Comparison of ENCODE assay signal across 18 cellular contexts in the genomic region with DNA sequence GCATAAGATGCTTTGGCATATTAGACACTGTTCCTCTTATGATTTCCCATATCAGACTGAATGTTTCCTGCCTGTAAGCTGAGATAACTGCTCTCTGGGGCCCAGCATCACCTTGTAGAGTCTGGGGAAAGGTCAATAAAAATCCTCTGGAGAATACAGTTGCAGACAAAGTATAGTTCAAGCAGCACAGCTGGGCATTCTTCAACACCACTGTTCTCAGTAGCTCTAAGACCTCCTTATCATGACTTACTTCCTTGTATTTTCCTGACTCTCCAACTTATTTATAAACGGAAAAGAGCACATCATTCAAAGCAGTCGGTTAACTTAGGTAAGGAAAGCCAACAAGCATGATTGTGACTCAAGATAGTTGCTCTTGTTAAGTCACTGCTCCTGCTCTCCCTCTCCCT.
DNase-seq lines count a peak whose midpoint lies in the region; ATAC-seq, FAIRE-seq and TF ChIP-seq lines count a peak whose summit lies in the region.
"Had no signal": no experiment of that assay in that cellular context is flagged by ENCODE, and none has a peak within 500 bp of the region (broad histone marks: within the 10 kb centered on the region; RNA-seq: fewer than 3 reads in every experiment).

No MANE protein-coding gene starts in this region.

- no peak for FAIRE-seq in K562 (lab: Jason Lieb, UNC)
- FAIRE-seq: H1, RCC 7860 had no signal

- no peak overlapping the region for H3K9ac ChIP-seq in Loucy (ENCODE audit: low read depth, low read length, poor library complexity, severe bottlenecking)
- no peak overlapping the region for H3K9ac ChIP-seq in K562 (ENCODE audit: insufficient read depth in 1 of 2, low read depth in 2 of 2, low read length in 2 of 2)

- TF ChIP-seq POLR2A in K562 (conservative IDR thresholded peaks at IDR 0.05): no peak

- peak; percentile 69 for DNase-seq in BE2C
- DNase-seq in K562 (ENCODE audit: extremely low read depth in 1 of 4, low spot score in 3 of 4): peak in 1 of 4 experiments; percentile 21
- DNase-seq in glomerular endothelial cell (ENCODE audit: extremely low read depth, low read depth, low spot score): peak; percentile 87
- no peak for DNase-seq in Kasumi-1 (lab: John Stamatoyannopoulos, UW)
- DNase-seq in NOMO-1 treated with DMSO at 0.1 percent for 48 hours (lab: John Stamatoyannopoulos, UW; ENCODE audit: unreplicated experiment): no peak
- DNase-seq in NCI-H2081 treated with DMSO at 0.1 percent for 48 hours (lab: John Stamatoyannopoulos, UW): no peak
- DNase-seq: AML-193, DMS79, NCI-H1105, NCI-H1694, NCI-H345, NCI-H524 treated with DMSO at 0.1 percent for 48 hours, SHP77 had no signal

- H3K27me3 ChIP-seq in BE2C (no peaks in the 10 kb centered on the region), Loucy (ENCODE audit: insufficient read depth, low read length, poor library complexity, severe bottlenecking) (no peaks in the 10 kb centered on the region), K562 (ENCODE audit: control insufficient read depth in 2 of 2, insufficient read depth in 2 of 2, low read length in 2 of 2) (no peaks in the 10 kb centered on the region)

- intact Hi-C loops in K562 (cut with micrococcal nuclease): no loop called here

- H3K36me3 ChIP-seq in BE2C (peaks cover 22% of the 10 kb centered on the region), Loucy (ENCODE audit: insufficient read depth, low read length) (no peaks in the 10 kb centered on the region), K562 (ENCODE audit: control insufficient read depth, insufficient read depth, low read length) (no peaks in the 10 kb centered on the region)

- H3K4me2 ChIP-seq in Loucy (ENCODE audit: low read depth, low read length, poor library complexity, severe bottlenecking) (peak overlapping the region; percentile 3), K562 (ENCODE audit: insufficient read depth, low read length) (no peak overlapping the region; the same call in 1 of the 2 replicates)

- CTCF ChIA-PET in K562 (lab: Yijun Ruan, JAX; ENCODE audit: low intra/inter-chr PET ratio): no interaction called here

- no peak overlapping the region for H2AFZ ChIP-seq in Loucy (ENCODE audit: low read length)
- H2AFZ ChIP-seq in K562 (ENCODE audit: low read depth, low read length): no peak overlapping the region

- whole genome bisulfite sequencing in K562 (ENCODE audit: insufficient coverage, low coverage, missing lambda C conversion rate): 4% methylated on average over 2 of the region's 2 CpGs

- TF ChIP-seq EP300 in K562 (IDR thresholded peaks at IDR 0.05; ENCODE audit: low read length): no peak

- H3K79me2 ChIP-seq in Loucy (ENCODE audit: insufficient read depth, low read length) (no peaks in the 10 kb centered on the region), K562 (ENCODE audit: control insufficient read depth, insufficient read depth, low read length) (no peaks in the 10 kb centered on the region)

- no peaks in the 10 kb centered on the region for H4K20me1 ChIP-seq in Loucy (ENCODE audit: insufficient read depth, low read length, poor library complexity, severe bottlenecking)
- H4K20me1 ChIP-seq in K562 (replicated peaks; ENCODE audit: control insufficient read depth, insufficient read depth, low read length): no peaks in the 10 kb centered on the region

- peaks cover 28% of the 10 kb centered on the region for H3K4me1 ChIP-seq in BE2C
- H3K4me1 ChIP-seq in Loucy (ENCODE audit: insufficient read depth, low read length, poor library complexity, severe bottlenecking): peaks cover 5% of the 10 kb centered on the region
- H3K4me1 ChIP-seq in K562 (replicated peaks in 1 of 2; ENCODE audit: control insufficient read depth in 2 of 2, insufficient read depth in 2 of 2, low read length in 2 of 2): no peaks in the 10 kb centered on the region

- ATAC-seq in K562 (no peak), GM19324 (IDR thresholded peaks at IDR 0.05; ENCODE audit: low FRiP score, unreplicated experiment) (no peak)

- no TSS peak for BruUV-seq in K562 (replicated peaks; lab: Mats Ljungman, UMichigan)

- no peaks in the 10 kb centered on the region for H3K9me1 ChIP-seq in K562 (ENCODE audit: control insufficient read depth, insufficient read depth, low read length)

- no peak for TF ChIP-seq CTCF in BE2C (IDR thresholded peaks at IDR 0.05; ENCODE audit: low read depth, low read length)
- TF ChIP-seq CTCF in Loucy (conservative IDR thresholded peaks at IDR 0.05; ENCODE audit: low read length): no peak
- TF ChIP-seq CTCF in K562 (IDR thresholded peaks at IDR 0.05 in 2 of 3, conservative IDR thresholded peaks at IDR 0.05 in 1 of 3; ENCODE audit: insufficient read depth in 2 of 3, low read depth in 1 of 3, low read length in 3 of 3): no peak

- POLR2A ChIA-PET in K562 (lab: Yijun Ruan, JAX): no interaction called here

- no peaks in the 10 kb centered on the region for H3K9me3 ChIP-seq in BE2C
- H3K9me3 ChIP-seq in Loucy (ENCODE audit: insufficient read depth, low read depth, low read length): no peaks in the 10 kb centered on the region
- H3K9me3 ChIP-seq in K562 (replicated peaks; ENCODE audit: control insufficient read depth, insufficient read depth, low read depth, low read length): no peaks in the 10 kb centered on the region

- TF ChIP-seq RAD21 in K562 (CRISPR knock-in tag; conservative IDR thresholded peaks at IDR 0.05 in 1 of 2, IDR thresholded peaks at IDR 0.05 in 1 of 2): no peak

- in situ Hi-C loops in K562 (cut with MboI): no loop called here

- H3K9me2 ChIP-seq in Loucy (replicated peaks; ENCODE audit: low read depth, low read length): no peaks in the 10 kb centered on the region

- peak overlapping the region; percentile 22; the same call in 1 of the 2 replicates for H3K4me3 ChIP-seq in BE2C (ENCODE audit: low read depth, low read length)
- no peak overlapping the region for H3K4me3 ChIP-seq in Loucy (ENCODE audit: low read length, poor library complexity, severe bottlenecking)
- no peak overlapping the region for H3K4me3 ChIP-seq in K562
- H3K4me3 ChIP-seq: SK-N-MC had no signal

- H3K27ac ChIP-seq in K562 (ENCODE audit: extremely low read depth, low read depth, low read length): no peak overlapping the region
- H3K27ac ChIP-seq: SK-N-MC had no signal

- no peaks in the 10 kb centered on the region for H3F3A ChIP-seq in Loucy (ENCODE audit: low read depth)

TF ChIP-seq in K562, 482 proteins besides CTCF, POLR2A, EP300 and RAD21 (continues in another document):
- no peak for TF ChIP-seq SRSF1 (IDR thresholded peaks at IDR 0.05; ENCODE audit: low read depth, low read length)
- TF ChIP-seq ARID1B (IDR thresholded peaks at IDR 0.05): peak; percentile 26; the same call in 1 of the 2 replicates
- peak; percentile 62 for TF ChIP-seq CBFA2T3 (IDR thresholded peaks at IDR 0.05)
- TF ChIP-seq, protein P1, sequence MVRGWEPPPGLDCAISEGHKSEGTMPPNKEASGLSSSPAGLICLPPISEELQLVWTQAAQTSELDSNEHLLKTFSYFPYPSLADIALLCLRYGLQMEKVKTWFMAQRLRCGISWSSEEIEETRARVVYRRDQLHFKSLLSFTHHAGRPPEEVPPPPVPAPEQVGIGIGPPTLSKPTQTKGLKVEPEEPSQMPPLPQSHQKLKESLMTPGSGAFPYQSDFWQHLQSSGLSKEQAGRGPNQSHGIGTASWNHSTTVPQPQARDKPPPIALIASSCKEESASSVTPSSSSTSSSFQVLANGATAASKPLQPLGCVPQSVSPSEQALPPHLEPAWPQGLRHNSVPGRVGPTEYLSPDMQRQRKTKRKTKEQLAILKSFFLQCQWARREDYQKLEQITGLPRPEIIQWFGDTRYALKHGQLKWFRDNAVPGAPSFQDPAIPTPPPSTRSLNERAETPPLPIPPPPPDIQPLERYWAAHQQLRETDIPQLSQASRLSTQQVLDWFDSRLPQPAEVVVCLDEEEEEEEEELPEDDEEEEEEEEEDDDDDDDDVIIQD (CRISPR knock-in tag; IDR thresholded peaks at IDR 0.05): no peak
- TF ChIP-seq FUS (optimal IDR thresholded peaks at IDR 0.05; ENCODE audit: low read depth, low read length): no peak
- peak; percentile 37; the same call in 1 of the 2 replicates for TF ChIP-seq CBFA2T2 (conservative IDR thresholded peaks at IDR 0.05)
- no peak for TF ChIP-seq ZNF197 (CRISPR knock-in tag; IDR thresholded peaks at IDR 0.05; ENCODE audit: low read depth)
- TF ChIP-seq, protein P2, sequence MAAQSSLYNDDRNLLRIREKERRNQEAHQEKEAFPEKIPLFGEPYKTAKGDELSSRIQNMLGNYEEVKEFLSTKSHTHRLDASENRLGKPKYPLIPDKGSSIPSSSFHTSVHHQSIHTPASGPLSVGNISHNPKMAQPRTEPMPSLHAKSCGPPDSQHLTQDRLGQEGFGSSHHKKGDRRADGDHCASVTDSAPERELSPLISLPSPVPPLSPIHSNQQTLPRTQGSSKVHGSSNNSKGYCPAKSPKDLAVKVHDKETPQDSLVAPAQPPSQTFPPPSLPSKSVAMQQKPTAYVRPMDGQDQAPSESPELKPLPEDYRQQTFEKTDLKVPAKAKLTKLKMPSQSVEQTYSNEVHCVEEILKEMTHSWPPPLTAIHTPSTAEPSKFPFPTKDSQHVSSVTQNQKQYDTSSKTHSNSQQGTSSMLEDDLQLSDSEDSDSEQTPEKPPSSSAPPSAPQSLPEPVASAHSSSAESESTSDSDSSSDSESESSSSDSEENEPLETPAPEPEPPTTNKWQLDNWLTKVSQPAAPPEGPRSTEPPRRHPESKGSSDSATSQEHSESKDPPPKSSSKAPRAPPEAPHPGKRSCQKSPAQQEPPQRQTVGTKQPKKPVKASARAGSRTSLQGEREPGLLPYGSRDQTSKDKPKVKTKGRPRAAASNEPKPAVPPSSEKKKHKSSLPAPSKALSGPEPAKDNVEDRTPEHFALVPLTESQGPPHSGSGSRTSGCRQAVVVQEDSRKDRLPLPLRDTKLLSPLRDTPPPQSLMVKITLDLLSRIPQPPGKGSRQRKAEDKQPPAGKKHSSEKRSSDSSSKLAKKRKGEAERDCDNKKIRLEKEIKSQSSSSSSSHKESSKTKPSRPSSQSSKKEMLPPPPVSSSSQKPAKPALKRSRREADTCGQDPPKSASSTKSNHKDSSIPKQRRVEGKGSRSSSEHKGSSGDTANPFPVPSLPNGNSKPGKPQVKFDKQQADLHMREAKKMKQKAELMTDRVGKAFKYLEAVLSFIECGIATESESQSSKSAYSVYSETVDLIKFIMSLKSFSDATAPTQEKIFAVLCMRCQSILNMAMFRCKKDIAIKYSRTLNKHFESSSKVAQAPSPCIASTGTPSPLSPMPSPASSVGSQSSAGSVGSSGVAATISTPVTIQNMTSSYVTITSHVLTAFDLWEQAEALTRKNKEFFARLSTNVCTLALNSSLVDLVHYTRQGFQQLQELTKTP (IDR thresholded peaks at IDR 0.05; ENCODE audit: low read depth in 1 of 2, partially characterized antibody in 2 of 2): no peak
- TF ChIP-seq TEAD4 (IDR thresholded peaks at IDR 0.05; ENCODE audit: low read length): 0 out of 2 replicates have a peak, but pooled peaks have one; percentile 40
- no peak for TF ChIP-seq TEAD4 (CRISPR knock-in tag; IDR thresholded peaks at IDR 0.05; ENCODE audit: borderline replicate concordance)
- TF ChIP-seq KLF10 (CRISPR knock-in tag; IDR thresholded peaks at IDR 0.05): no peak
- no peak for TF ChIP-seq BMI1 (IDR thresholded peaks at IDR 0.05; ENCODE audit: low read length)
- no peak for TF ChIP-seq PHF8 (IDR thresholded peaks at IDR 0.05; ENCODE audit: borderline replicate concordance, low read length)

Comparison
In these comparisons a context has a peak if more than half of its experiments do, and no peak if none do; other contexts are left out.
1. DNase-seq: peak in BE2C (single experiment) and glomerular endothelial cell (single experiment); none in Kasumi-1 (0 of 2), NOMO-1 treated with DMSO at 0.1 percent for 48 hours (single experiment) and NCI-H2081 treated with DMSO at 0.1 percent for 48 hours (single experiment).